In the genomic region with DNA sequence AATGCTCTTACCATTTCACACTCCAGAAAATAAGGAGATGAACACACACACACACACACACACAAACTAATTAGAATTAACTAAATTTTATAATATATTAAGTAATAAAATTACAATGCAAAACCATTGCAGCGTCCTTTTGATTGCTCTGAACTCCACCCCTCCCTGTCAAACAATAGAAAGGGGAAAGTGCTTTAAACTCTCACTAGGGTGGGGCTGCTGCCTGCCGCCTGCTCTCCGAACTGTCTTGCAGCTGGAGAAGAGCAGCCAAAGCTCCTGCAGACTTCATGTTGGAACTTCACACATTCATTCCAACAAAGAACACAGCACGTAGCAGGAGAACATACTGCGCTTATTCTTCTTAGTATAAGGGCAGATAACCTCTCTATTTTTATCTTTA, we compare ENCODE assay signal across 12 cellular contexts.
A peak's percentile ranks its signal among the peaks of the same experiment; 100 is the strongest.
DNase-seq lines count a peak whose midpoint lies in the region; ATAC-seq and TF ChIP-seq lines count a peak whose summit lies in the region.
"Had no signal": no experiment of that assay in that cellular context is flagged by ENCODE, and none has a peak within 500 bp of the region (broad histone marks: within the 10 kb centered on the region; RNA-seq: fewer than 3 reads in every experiment).

No MANE protein-coding gene starts in this region.

- intact Hi-C loops in spleen (cut with DNase I; ENCODE audit: low total_unique reads) = no loop called here

- H3K27me3 Mint-ChIP-seq in activated CD4-positive, alpha-beta memory T cell treated with anti-CD3 and anti-CD28 coated beads, Interleukin-2, amount 10 ng/mL, durations not matched to agents 7 days and 5 days = peaks cover 7% of the 10 kb centered on the region
- H3K27me3 Mint-ChIP-seq in activated T-helper 17 cell treated with anti-CD3 and anti-CD28 coated beads, Interleukin-2, amount 50 U/mL, for 72 hours = peaks cover 8% of the 10 kb centered on the region
- H3K27me3 Mint-ChIP-seq: activated CD4-positive, alpha-beta memory T cell treated with anti-CD3 and anti-CD28 coated beads for 36 hours had no signal

- no peak for TF ChIP-seq CTCF in spleen (IDR thresholded peaks at IDR 0.05 in 8 of 11, conservative IDR thresholded peaks at IDR 0.05 in 3 of 11)

- ATAC-seq in HG02610 (IDR thresholded peaks at IDR 0.05; ENCODE audit: unreplicated experiment) = peak; percentile 37
- no peak for ATAC-seq in activated T-helper 17 cell treated with anti-CD3 and anti-CD28 coated beads, Interleukin-2, amount 50 U/mL, for 72 hours (replicated peaks)
- ATAC-seq: gastrocnemius medialis had no signal

- DNase-seq in NCI-H510A treated with DMSO at 0.1 percent for 48 hours (lab: John Stamatoyannopoulos, UW) (peak; percentile 25), NCI-H510A (lab: John Stamatoyannopoulos, UW) (no peak), NCI-H69 (lab: John Stamatoyannopoulos, UW) (peak; percentile 83), spleen (peak; percentile 75), LoVo (ENCODE audit: low spot score) (no peak)
- no peak for DNase-seq in activated CD4-positive, alpha-beta memory T cell treated with anti-CD3 and anti-CD28 coated beads, Interleukin-2, amount 10 ng/mL, durations not matched to agents 7 days and 5 days
- DNase-seq: activated CD4-positive, alpha-beta memory T cell treated with anti-CD3 and anti-CD28 coated beads for 36 hours; gastrocnemius medialis; NCI-H1436 had no signal

- H3K36me3 ChIP-seq in spleen = no peaks in the 10 kb centered on the region
- H3K36me3 ChIP-seq: gastrocnemius medialis, SJSA1 had no signal

- H3K4me1 ChIP-seq in spleen = peaks cover 0 to 87% (median 51%) of the 10 kb centered on the region in 6 donors
- H3K4me1 ChIP-seq: gastrocnemius medialis, SJSA1 had no signal

- no peak overlapping the region for H3K4me3 Mint-ChIP-seq in activated CD4-positive, alpha-beta memory T cell treated with anti-CD3 and anti-CD28 coated beads, Interleukin-2, amount 10 ng/mL, durations not matched to agents 7 days and 5 days
- H3K4me3 Mint-ChIP-seq in activated T-helper 17 cell treated with anti-CD3 and anti-CD28 coated beads, Interleukin-2, amount 50 U/mL, for 72 hours = no peak overlapping the region
- H3K4me3 Mint-ChIP-seq: activated CD4-positive, alpha-beta memory T cell treated with anti-CD3 and anti-CD28 coated beads for 36 hours had no signal

- CTCF ChIA-PET in activated CD4-positive, alpha-beta memory T cell treated with anti-CD3 and anti-CD28 coated beads, Interleukin-2, amount 10 ng/mL, durations not matched to agents 7 days and 5 days (lab: Charles Lee) = no interaction called here

- H3K36me3 Mint-ChIP-seq in activated CD4-positive, alpha-beta memory T cell treated with anti-CD3 and anti-CD28 coated beads, Interleukin-2, amount 10 ng/mL, durations not matched to agents 7 days and 5 days (ENCODE audit: low read depth) = no peaks in the 10 kb centered on the region
- H3K36me3 Mint-ChIP-seq in activated T-helper 17 cell treated with anti-CD3 and anti-CD28 coated beads, Interleukin-2, amount 50 U/mL, for 72 hours (ENCODE audit: low read depth) = no peaks in the 10 kb centered on the region
- H3K36me3 Mint-ChIP-seq: activated CD4-positive, alpha-beta memory T cell treated with anti-CD3 and anti-CD28 coated beads for 36 hours had no signal

- no peaks in the 10 kb centered on the region for H3K9me3 Mint-ChIP-seq in activated CD4-positive, alpha-beta memory T cell treated with anti-CD3 and anti-CD28 coated beads, Interleukin-2, amount 10 ng/mL, durations not matched to agents 7 days and 5 days
- no peaks in the 10 kb centered on the region for H3K9me3 Mint-ChIP-seq in activated T-helper 17 cell treated with anti-CD3 and anti-CD28 coated beads, Interleukin-2, amount 50 U/mL, for 72 hours
- H3K9me3 Mint-ChIP-seq: activated CD4-positive, alpha-beta memory T cell treated with anti-CD3 and anti-CD28 coated beads for 36 hours had no signal

- no peaks in the 10 kb centered on the region for H3K9me3 ChIP-seq in spleen
- H3K9me3 ChIP-seq: gastrocnemius medialis, SJSA1 had no signal

- H3K27ac Mint-ChIP-seq in activated CD4-positive, alpha-beta memory T cell treated with anti-CD3 and anti-CD28 coated beads, Interleukin-2, amount 10 ng/mL, durations not matched to agents 7 days and 5 days = no peak overlapping the region
- no peak overlapping the region for H3K27ac Mint-ChIP-seq in activated T-helper 17 cell treated with anti-CD3 and anti-CD28 coated beads, Interleukin-2, amount 50 U/mL, for 72 hours
- H3K27ac Mint-ChIP-seq: activated CD4-positive, alpha-beta memory T cell treated with anti-CD3 and anti-CD28 coated beads for 36 hours had no signal

- TF ChIP-seq POLR2A in spleen (IDR thresholded peaks at IDR 0.05) = no peak

- 32 to 46% (median 36%) methylated on average over 5 of the region's 5 CpGs for WGBS in spleen, 5 donors

- no peaks in the 10 kb centered on the region for H3K4me1 Mint-ChIP-seq in activated CD4-positive, alpha-beta memory T cell treated with anti-CD3 and anti-CD28 coated beads, Interleukin-2, amount 10 ng/mL, durations not matched to agents 7 days and 5 days
- H3K4me1 Mint-ChIP-seq in activated T-helper 17 cell treated with anti-CD3 and anti-CD28 coated beads, Interleukin-2, amount 50 U/mL, for 72 hours = no peaks in the 10 kb centered on the region

- H3K4me3 ChIP-seq in spleen = peak overlapping the region in 1 of 8 donors; percentile 39
- H3K4me3 ChIP-seq: gastrocnemius medialis, SJSA1 had no signal

- H3K27ac ChIP-seq in spleen = peak overlapping the region; percentile 57 to 89 (median 76)
- H3K27ac ChIP-seq: gastrocnemius medialis, SJSA1 had no signal

- no peaks in the 10 kb centered on the region for H3K27me3 ChIP-seq in spleen (replicated peaks in 1 of 7)
- H3K27me3 ChIP-seq: gastrocnemius medialis, SJSA1 had no signal

- POLR2A ChIA-PET in activated CD4-positive, alpha-beta memory T cell treated with anti-CD3 and anti-CD28 coated beads, Interleukin-2, amount 10 ng/mL, durations not matched to agents 7 days and 5 days (lab: Charles Lee) = no interaction called here

Comparison
In these comparisons a context has a peak if more than half of its experiments do, and no peak if none do; other contexts are left out.
1. DNase-seq: peak in NCI-H510A treated with DMSO at 0.1 percent for 48 hours (single experiment), NCI-H69 (single experiment) and spleen (single experiment); none in NCI-H510A (single experiment), LoVo (single experiment) and activated CD4-positive, alpha-beta memory T cell treated with anti-CD3 and anti-CD28 coated beads, Interleukin-2, amount 10 ng/mL, durations not matched to agents 7 days and 5 days (single experiment).